ENCODE assay signal across 9 cellular contexts in the genomic region with DNA sequence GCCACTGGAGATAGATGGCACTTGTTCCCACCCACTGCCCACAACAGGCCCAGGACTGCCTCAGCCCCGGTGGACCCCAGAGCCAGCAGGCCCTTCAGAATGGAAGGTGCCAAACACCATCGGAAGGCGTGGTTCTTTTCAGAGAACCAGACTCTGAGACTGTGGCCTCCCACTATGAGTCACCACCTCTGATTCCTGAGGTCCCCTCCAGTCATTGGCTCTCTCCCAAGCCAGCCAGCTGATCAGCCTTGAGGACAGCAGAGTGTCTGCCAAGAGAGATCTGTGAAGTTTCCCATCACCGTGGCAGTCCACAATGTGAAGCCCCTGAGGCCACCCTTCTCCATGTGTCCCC. TPM values are rescaled to one million over a fixed set of nuclear protein-coding genes. Genes with fewer than 3 reads are reported as not detected.
DNase-seq lines count a peak whose midpoint lies in the region; ATAC-seq lines count a peak whose summit lies in the region.
"Had no signal": no experiment of that assay in that cellular context is flagged by ENCODE, and none has a peak within 500 bp of the region (broad histone marks: within the 10 kb centered on the region; RNA-seq: fewer than 3 reads in every experiment).

No MANE protein-coding gene starts in this region.

- peaks cover 3% of the 10 kb centered on the region for H3K36me3 Mint-ChIP-seq in T-helper 1 cell treated with Interleukin-12 subunit alpha and Interleukin-12 subunit beta and Interleukin-4 antibody, amounts not matched to agents 30 μg/mL and 1 μg/mL, for 36 hours (ENCODE audit: low read depth)
- H3K36me3 Mint-ChIP-seq in natural killer cell treated with Interleukin-12 subunit alpha and Interleukin-12 subunit beta and Interleukin-15 and Interleukin-18, amount 100 ng/mL, for 72 hours: no peaks in the 10 kb centered on the region

- peak overlapping the region; percentile 71 for H3K27ac Mint-ChIP-seq in T-helper 1 cell treated with Interleukin-12 subunit alpha and Interleukin-12 subunit beta and Interleukin-4 antibody, amounts not matched to agents 30 μg/mL and 1 μg/mL, for 36 hours
- H3K27ac Mint-ChIP-seq in natural killer cell treated with Interleukin-12 subunit alpha and Interleukin-12 subunit beta and Interleukin-15 and Interleukin-18, amount 100 ng/mL, for 72 hours: no peak overlapping the region

- peak; percentile 97 for DNase-seq in ELR (ENCODE audit: low read depth)
- DNase-seq in epidermal melanocyte (ENCODE audit: insufficient read length, low spot score): peak; percentile 95
- peak; percentile 58 for DNase-seq in natural killer cell treated with Interleukin-12 subunit alpha and Interleukin-12 subunit beta and Interleukin-15 and Interleukin-18, amount 100 ng/mL, for 72 hours (ENCODE audit: low spot score)
- no peak for DNase-seq in NCI-H748 (lab: John Stamatoyannopoulos, UW; ENCODE audit: unreplicated experiment)
- DNase-seq: naive B cell had no signal

- H3K27me3 Mint-ChIP-seq in T-helper 1 cell treated with Interleukin-12 subunit alpha and Interleukin-12 subunit beta and Interleukin-4 antibody, amounts not matched to agents 30 μg/mL and 1 μg/mL, for 36 hours (ENCODE audit: low read depth): peaks cover 10% of the 10 kb centered on the region
- H3K27me3 Mint-ChIP-seq in natural killer cell treated with Interleukin-12 subunit alpha and Interleukin-12 subunit beta and Interleukin-15 and Interleukin-18, amount 100 ng/mL, for 72 hours: no peaks in the 10 kb centered on the region

- H3K9me3 Mint-ChIP-seq in T-helper 1 cell treated with Interleukin-12 subunit alpha and Interleukin-12 subunit beta and Interleukin-4 antibody, amounts not matched to agents 30 μg/mL and 1 μg/mL, for 36 hours: no peaks in the 10 kb centered on the region
- no peaks in the 10 kb centered on the region for H3K9me3 Mint-ChIP-seq in natural killer cell treated with Interleukin-12 subunit alpha and Interleukin-12 subunit beta and Interleukin-15 and Interleukin-18, amount 100 ng/mL, for 72 hours

- H3K4me3 Mint-ChIP-seq in T-helper 1 cell treated with Interleukin-12 subunit alpha and Interleukin-12 subunit beta and Interleukin-4 antibody, amounts not matched to agents 30 μg/mL and 1 μg/mL, for 36 hours: no peak overlapping the region
- H3K4me3 Mint-ChIP-seq in natural killer cell treated with Interleukin-12 subunit alpha and Interleukin-12 subunit beta and Interleukin-15 and Interleukin-18, amount 100 ng/mL, for 72 hours: no peak overlapping the region
- H3K4me3 Mint-ChIP-seq: naive B cell had no signal

- ATAC-seq in GM21447 (IDR thresholded peaks at IDR 0.05; ENCODE audit: unreplicated experiment) (peak; percentile 86), HG03521 (IDR thresholded peaks at IDR 0.05; ENCODE audit: unreplicated experiment) (peak; percentile 87), GM18873 (IDR thresholded peaks at IDR 0.05; ENCODE audit: low FRiP score, unreplicated experiment) (no peak)
- ATAC-seq in natural killer cell treated with Interleukin-12 subunit alpha and Interleukin-12 subunit beta and Interleukin-15 and Interleukin-18, amount 100 ng/mL, for 72 hours: peak; percentile 80 to 92

- H3K4me1 Mint-ChIP-seq in T-helper 1 cell treated with Interleukin-12 subunit alpha and Interleukin-12 subunit beta and Interleukin-4 antibody, amounts not matched to agents 30 μg/mL and 1 μg/mL, for 36 hours (ENCODE audit: low read depth): peaks cover 20% of the 10 kb centered on the region
- peaks cover 8 to 11% of the 10 kb centered on the region in 2 donors for H3K4me1 Mint-ChIP-seq in natural killer cell treated with Interleukin-12 subunit alpha and Interleukin-12 subunit beta and Interleukin-15 and Interleukin-18, amount 100 ng/mL, for 72 hours (ENCODE audit: low read depth in 2 of 2)

RNA-seq across cellular contexts. Expression of gene MAP3K2, which starts 10.4 kb away (rescaled TPM):
- 10 to 100 TPM; 59.0 to 64.6 TPM for total RNA-seq in natural killer cell treated with Interleukin-12 subunit alpha and Interleukin-12 subunit beta and Interleukin-15 and Interleukin-18, amount 100 ng/mL, for 72 hours

RNA-seq across cellular contexts. Expression of gene PROC, which starts 20.0 kb away (rescaled TPM):
- total RNA-seq in natural killer cell treated with Interleukin-12 subunit alpha and Interleukin-12 subunit beta and Interleukin-15 and Interleukin-18, amount 100 ng/mL, for 72 hours: not detected
